ENCODE assay signal across 22 cellular contexts in genomic region chr10:93854985-93855384, GRCh38. TPM values are rescaled to one million over a fixed set of nuclear protein-coding genes. Genes with fewer than 3 reads are reported as not detected.
DNase-seq lines count a peak whose midpoint lies in the region; ATAC-seq and TF ChIP-seq lines count a peak whose summit lies in the region.
"Had no signal": no experiment of that assay in that cellular context is flagged by ENCODE, and none has a peak within 500 bp of the region (broad histone marks: within the 10 kb centered on the region; RNA-seq: fewer than 3 reads in every experiment).

No MANE protein-coding gene starts in this region.

- H4K20me1 ChIP-seq in OCI-LY7 (ENCODE audit: insufficient read depth, low read length), result no peaks in the 10 kb centered on the region

- POLR2A ChIA-PET in OCI-LY7 (lab: Charles Lee), result interaction anchor here (0.7 kb wide), 1 partner anchor 85 kb away, joined by 8 read pairs; no protein-coding TSS in a partner anchor

- H3K4me1 ChIP-seq in OCI-LY7 (ENCODE audit: insufficient read depth, low read length, poor library complexity, severe bottlenecking), result no peaks in the 10 kb centered on the region

- H3K27ac ChIP-seq in VCaP (peak overlapping the region; percentile 44), OCI-LY7 (ENCODE audit: low read depth, low read length, poor library complexity, severe bottlenecking) (no peak overlapping the region)

- no peak overlapping the region for H3K4me3 ChIP-seq in fibroblast of villous mesenchyme (ENCODE audit: low read depth, low read length)
- no peak overlapping the region for H3K4me3 ChIP-seq in OCI-LY7 (ENCODE audit: low read depth, low read length, poor library complexity, severe bottlenecking)
- H3K4me3 ChIP-seq: GM23338, HAP-1 had no signal

- H3K79me2 ChIP-seq in OCI-LY7 (ENCODE audit: insufficient read depth, low read depth, low read length), result no peaks in the 10 kb centered on the region

- no peak for TF ChIP-seq CTCF in VCaP (conservative IDR thresholded peaks at IDR 0.05)
- no peak for TF ChIP-seq CTCF in fibroblast of villous mesenchyme (IDR thresholded peaks at IDR 0.05; ENCODE audit: insufficient read depth, low read depth, low read length)
- no peak for TF ChIP-seq CTCF in nephron (IDR thresholded peaks at IDR 0.05; ENCODE audit: unreplicated experiment in 3 of 3)
- no peak for TF ChIP-seq CTCF in OCI-LY7 (conservative IDR thresholded peaks at IDR 0.05; ENCODE audit: low read length)

- no peaks in the 10 kb centered on the region for H3K36me3 ChIP-seq in OCI-LY7 (ENCODE audit: insufficient read depth, low read length)
- H3K36me3 ChIP-seq: HAP-1 had no signal

- no peak overlapping the region for H3K4me2 ChIP-seq in OCI-LY7 (ENCODE audit: low read length)
- H3K4me2 ChIP-seq: GM23338 had no signal

- H3K27ac Mint-ChIP-seq in nephron, result peak overlapping the region; percentile 5 to 30 (median 19)
- no peak overlapping the region for H3K27ac Mint-ChIP-seq in stimulated activated memory B cell treated with anti-CD40 and anti-IgM and Interleukin-4, amounts not matched to agents 10 μg/mL and 1 μg/mL and 100 μg/mL, for 72 hours
- no peak overlapping the region for H3K27ac Mint-ChIP-seq in activated T-helper 1 cell treated with anti-CD3 and anti-CD28 coated beads, Interleukin-12 subunit alpha, Interleukin-12 subunit beta, Interleukin-2, Interleukin-4 antibody, amounts not matched to agents 30 ng/mL and 10 ng/mL and 1 ng/mL, durations not matched to agents 14 hours and 24 hours and 36 hours
- H3K27ac Mint-ChIP-seq: CD4-positive, CD25-positive, alpha-beta regulatory T cell; GM23338 had no signal

- H3K36me3 Mint-ChIP-seq in nephron (ENCODE audit: low read depth), result peaks cover 4% of the 10 kb centered on the region
- H3K36me3 Mint-ChIP-seq in stimulated activated memory B cell treated with anti-CD40 and anti-IgM and Interleukin-4, amounts not matched to agents 10 μg/mL and 1 μg/mL and 100 μg/mL, for 72 hours, result no peaks in the 10 kb centered on the region
- no peaks in the 10 kb centered on the region for H3K36me3 Mint-ChIP-seq in activated T-helper 1 cell treated with anti-CD3 and anti-CD28 coated beads, Interleukin-12 subunit alpha, Interleukin-12 subunit beta, Interleukin-2, Interleukin-4 antibody, amounts not matched to agents 30 ng/mL and 10 ng/mL and 1 ng/mL, durations not matched to agents 14 hours and 24 hours and 36 hours (ENCODE audit: low read depth)
- H3K36me3 Mint-ChIP-seq: CD4-positive, CD25-positive, alpha-beta regulatory T cell had no signal

- no peaks in the 10 kb centered on the region for H3K9me3 ChIP-seq in OCI-LY7 (ENCODE audit: low read length)
- H3K9me3 ChIP-seq: HAP-1 had no signal

- intact Hi-C loops in OCI-LY7 (cut with micrococcal nuclease; ENCODE audit: unreplicated experiment), result no loop called here
- intact Hi-C loops in activated T-helper 1 cell treated with anti-CD3 and anti-CD28 coated beads, Interleukin-12 subunit alpha, Interleukin-12 subunit beta, Interleukin-2, Interleukin-4 antibody, amounts not matched to agents 30 ng/mL and 10 ng/mL and 1 ng/mL, durations not matched to agents 14 hours and 24 hours and 36 hours (cut with micrococcal nuclease), result no loop called here

- peaks cover 15% of the 10 kb centered on the region for H3K9me3 Mint-ChIP-seq in nephron
- no peaks in the 10 kb centered on the region for H3K9me3 Mint-ChIP-seq in stimulated activated memory B cell treated with anti-CD40 and anti-IgM and Interleukin-4, amounts not matched to agents 10 μg/mL and 1 μg/mL and 100 μg/mL, for 72 hours
- H3K9me3 Mint-ChIP-seq in activated T-helper 1 cell treated with anti-CD3 and anti-CD28 coated beads, Interleukin-12 subunit alpha, Interleukin-12 subunit beta, Interleukin-2, Interleukin-4 antibody, amounts not matched to agents 30 ng/mL and 10 ng/mL and 1 ng/mL, durations not matched to agents 14 hours and 24 hours and 36 hours, result no peaks in the 10 kb centered on the region

- H3K4me1 Mint-ChIP-seq in nephron, result peaks cover 17% of the 10 kb centered on the region
- no peaks in the 10 kb centered on the region for H3K4me1 Mint-ChIP-seq in stimulated activated memory B cell treated with anti-CD40 and anti-IgM and Interleukin-4, amounts not matched to agents 10 μg/mL and 1 μg/mL and 100 μg/mL, for 72 hours
- no peaks in the 10 kb centered on the region for H3K4me1 Mint-ChIP-seq in activated T-helper 1 cell treated with anti-CD3 and anti-CD28 coated beads, Interleukin-12 subunit alpha, Interleukin-12 subunit beta, Interleukin-2, Interleukin-4 antibody, amounts not matched to agents 30 ng/mL and 10 ng/mL and 1 ng/mL, durations not matched to agents 14 hours and 24 hours and 36 hours (ENCODE audit: low read depth)
- H3K4me1 Mint-ChIP-seq: CD4-positive, CD25-positive, alpha-beta regulatory T cell had no signal

- no TSS peak for BruUV-seq in OCI-LY7 (replicated peaks; lab: Mats Ljungman, UMichigan)

- no peak for ATAC-seq in stimulated activated memory B cell treated with anti-CD40 and anti-IgM and Interleukin-4, amounts not matched to agents 10 μg/mL and 1 μg/mL and 100 μg/mL, for 72 hours
- ATAC-seq: GM23338, PC-3 had no signal

- no peak overlapping the region for H3K4me3 Mint-ChIP-seq in nephron
- no peak overlapping the region for H3K4me3 Mint-ChIP-seq in stimulated activated memory B cell treated with anti-CD40 and anti-IgM and Interleukin-4, amounts not matched to agents 10 μg/mL and 1 μg/mL and 100 μg/mL, for 72 hours
- H3K4me3 Mint-ChIP-seq in activated T-helper 1 cell treated with anti-CD3 and anti-CD28 coated beads, Interleukin-12 subunit alpha, Interleukin-12 subunit beta, Interleukin-2, Interleukin-4 antibody, amounts not matched to agents 30 ng/mL and 10 ng/mL and 1 ng/mL, durations not matched to agents 14 hours and 24 hours and 36 hours, result no peak overlapping the region
- H3K4me3 Mint-ChIP-seq: CD4-positive, CD25-positive, alpha-beta regulatory T cell; GM23338 had no signal

- no peak overlapping the region for H2AFZ ChIP-seq in OCI-LY7 (ENCODE audit: low read length)
- H2AFZ ChIP-seq: GM23338 had no signal

- CTCF ChIA-PET in OCI-LY7 (lab: Charles Lee; ENCODE audit: unreplicated experiment), result no interaction called here

- DNase-seq in NOMO-1 (lab: John Stamatoyannopoulos, UW; ENCODE audit: unreplicated experiment in 2 of 2) (peak; percentile 41 to 82), fibroblast of villous mesenchyme (ENCODE audit: low read depth) (peak; percentile 3), NK-92 (lab: John Stamatoyannopoulos, UW; ENCODE audit: unreplicated experiment) (no peak), OCI-LY7 (ENCODE audit: low spot score) (no peak)
- DNase-seq in activated T-helper 1 cell treated with anti-CD3 and anti-CD28 coated beads, Interleukin-12 subunit alpha, Interleukin-12 subunit beta, Interleukin-2, Interleukin-4 antibody, amounts not matched to agents 30 ng/mL and 10 ng/mL and 1 ng/mL, durations not matched to agents 14 hours and 24 hours and 36 hours (ENCODE audit: low spot score), result no peak
- DNase-seq: CD4-positive, CD25-positive, alpha-beta regulatory T cell; DMS79 treated with DMSO at 0.1 percent for 48 hours; KG1; NCI-H1105; NCI-H146; NCI-H2029; NCI-H226; NCI-H510A treated with DMSO at 0.1 percent for 48 hours; NCI-H774; PC-3; RPMI8226; SHP77 had no signal

- H3K27me3 Mint-ChIP-seq in nephron (ENCODE audit: low read depth), result no peaks in the 10 kb centered on the region
- no peaks in the 10 kb centered on the region for H3K27me3 Mint-ChIP-seq in stimulated activated memory B cell treated with anti-CD40 and anti-IgM and Interleukin-4, amounts not matched to agents 10 μg/mL and 1 μg/mL and 100 μg/mL, for 72 hours
- H3K27me3 Mint-ChIP-seq in activated T-helper 1 cell treated with anti-CD3 and anti-CD28 coated beads, Interleukin-12 subunit alpha, Interleukin-12 subunit beta, Interleukin-2, Interleukin-4 antibody, amounts not matched to agents 30 ng/mL and 10 ng/mL and 1 ng/mL, durations not matched to agents 14 hours and 24 hours and 36 hours (ENCODE audit: insufficient read depth), result peaks cover 4% of the 10 kb centered on the region

- H3K9me2 ChIP-seq in OCI-LY7 (ENCODE audit: insufficient read depth, low read length), result no peaks in the 10 kb centered on the region

RNA-seq across cellular contexts. Expression of gene SLC35G1, which starts 38.8 kb away (rescaled TPM):
- total RNA-seq in fibroblast of villous mesenchyme, result 3.5 and 5.2 TPM in 2 replicates
- total RNA-seq in OCI-LY7 (2014; rRNA removed; shearing (Covaris generic)), result 5.9 and 6.0 TPM in 2 replicates
- total RNA-seq in OCI-LY7 (2022), result 6.0 and 6.9 TPM in 2 replicates
- total RNA-seq in activated T-helper 1 cell treated with anti-CD3 and anti-CD28 coated beads, Interleukin-12 subunit alpha, Interleukin-12 subunit beta, Interleukin-2, Interleukin-4 antibody, amounts not matched to agents 30 ng/mL and 10 ng/mL and 1 ng/mL, durations not matched to agents 14 hours and 24 hours and 36 hours, result 5.6 and 5.8 TPM in 2 replicates

Comparison
In these comparisons a context has a peak if more than half of its experiments do, and no peak if none do; other contexts are left out.
1. DNase-seq: peak in NOMO-1 (2 of 2) and fibroblast of villous mesenchyme (single experiment); none in NK-92 (single experiment), OCI-LY7 (single experiment) and activated T-helper 1 cell treated with anti-CD3 and anti-CD28 coated beads, Interleukin-12 subunit alpha, Interleukin-12 subunit beta, Interleukin-2, Interleukin-4 antibody, amounts not matched to agents 30 ng/mL and 10 ng/mL and 1 ng/mL, durations not matched to agents 14 hours and 24 hours and 36 hours (single experiment).
2. H3K27ac Mint-ChIP-seq: peak in nephron (3 of 3); none in stimulated activated memory B cell treated with anti-CD40 and anti-IgM and Interleukin-4, amounts not matched to agents 10 μg/mL and 1 μg/mL and 100 μg/mL, for 72 hours (single experiment) and activated T-helper 1 cell treated with anti-CD3 and anti-CD28 coated beads, Interleukin-12 subunit alpha, Interleukin-12 subunit beta, Interleukin-2, Interleukin-4 antibody, amounts not matched to agents 30 ng/mL and 10 ng/mL and 1 ng/mL, durations not matched to agents 14 hours and 24 hours and 36 hours (single experiment).